In genomic region chrX:133985164-133986007, GRCh38 we compare ENCODE assay signal across 8 cellular contexts. TPM values are rescaled to one million over a fixed set of nuclear protein-coding genes. Genes with fewer than 3 reads are reported as not detected.
DNase-seq lines count a peak whose midpoint lies in the region; ATAC-seq and TF ChIP-seq lines count a peak whose summit lies in the region.

Gene GPC3, minus strand, starts transcription at chrX:133985594.

- peak within 1 kb of the TSS; percentile 88 to 95 (median 92) for H3K4me3 Mint-ChIP-seq in brain

- TF ChIP-seq CTCF in brain (conservative IDR thresholded peaks at IDR 0.05) = no peak

- H3K9me3 Mint-ChIP-seq in brain = peaks cover 0 to 7% (median 0%) of the 10 kb centered on the region in 5 experiments

- peak within 1 kb of the TSS in 4 of 5 experiments; percentile 24 to 90 (median 68) for H3K27ac Mint-ChIP-seq in brain

- ATAC-seq in GM19455 (IDR thresholded peaks at IDR 0.05; ENCODE audit: unreplicated experiment) = no peak

- H3K27me3 Mint-ChIP-seq in brain = peaks cover 45% of the 10 kb centered on the region

- H3K36me3 Mint-ChIP-seq in brain = no peaks in the 10 kb centered on the region

- H3K4me1 Mint-ChIP-seq in brain = peaks cover 40% of the 10 kb centered on the region

- DNase-seq in Daoy (ENCODE audit: low read depth) (peak; percentile 78), HuH-7.5 (ENCODE audit: low spot score) (peak; percentile 47), SW480 (ENCODE audit: low spot score) (peak; percentile 6), iris pigment epithelial cell (ENCODE audit: low read depth) (peak; percentile 27), cerebellar nuclear complex (lab: John Stamatoyannopoulos, UW) (no peak)
- DNase-seq in stimulated activated CD4-positive, alpha-beta T cell treated with anti-CD3 and anti-CD28 coated beads, Interleukin-12 subunit alpha, Interleukin-12 subunit beta, amount 100 ng/mL, for 4 hours = peak; percentile 36

RNA-seq across cellular contexts. Expression of gene GPC3, which starts in this region (rescaled TPM):
- total RNA-seq in Daoy (2014; rRNA removed; shearing (Covaris generic)) = 0.18 and 0.34 TPM in 2 replicates
- polyA plus RNA-seq in brain (ENCODE audit: insufficient read depth, low read depth, low replicate concordance) = 19.7 TPM

Comparison
In these comparisons a context has a peak if more than half of its experiments do, and no peak if none do; other contexts are left out.
1. Peak in DNase-seq in Daoy; RNA of the gene not detected or under 1 TPM.
2. DNase-seq: peak in HuH-7.5 (single experiment), SW480 (single experiment), iris pigment epithelial cell (single experiment) and stimulated activated CD4-positive, alpha-beta T cell treated with anti-CD3 and anti-CD28 coated beads, Interleukin-12 subunit alpha, Interleukin-12 subunit beta, amount 100 ng/mL, for 4 hours (single experiment); none in cerebellar nuclear complex (0 of 2).